ENCODE assay signal across 8 cellular contexts in the genomic region with DNA sequence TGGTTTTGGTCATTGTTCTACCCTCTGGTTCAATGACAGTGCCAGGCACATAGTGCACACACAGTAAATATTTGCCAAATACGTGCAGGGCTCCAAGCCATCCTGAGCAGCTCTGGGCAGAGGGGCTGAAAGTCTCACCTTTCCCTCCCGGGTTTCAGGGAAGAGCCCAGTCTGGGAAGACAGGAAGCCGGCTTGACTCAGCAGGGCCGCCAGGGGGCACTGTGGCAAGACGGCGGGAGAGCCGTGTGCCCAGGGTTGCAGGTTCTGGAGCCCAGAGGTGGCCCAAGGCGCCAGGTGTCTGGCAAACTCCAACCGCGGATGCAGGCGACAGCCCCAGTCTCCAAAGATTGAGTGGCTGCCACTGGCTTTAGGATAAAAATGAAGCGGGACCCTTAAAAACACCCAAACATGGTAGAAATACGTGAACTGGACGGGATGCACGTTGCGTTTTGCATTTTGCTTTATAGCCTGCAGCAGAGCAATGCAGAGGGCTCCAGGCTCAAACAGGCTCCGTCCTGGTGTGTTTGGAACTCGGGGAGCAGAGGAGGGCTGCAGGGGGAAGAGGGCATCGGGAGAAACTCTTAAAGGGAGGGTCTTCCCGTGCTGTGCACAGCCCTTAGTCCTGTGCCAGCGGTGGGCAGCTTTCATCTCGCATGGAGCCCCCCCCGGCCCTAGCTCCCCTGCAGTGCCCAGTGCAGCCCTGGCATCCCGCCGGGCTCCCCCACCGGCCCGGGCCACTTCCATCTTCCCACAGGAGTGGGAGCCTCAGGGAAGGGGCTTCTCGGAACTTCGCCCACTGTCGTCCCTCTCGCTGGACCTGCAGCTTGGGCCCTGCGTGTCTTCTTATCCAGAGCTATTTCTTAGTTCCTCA. TPM values are rescaled to one million over a fixed set of nuclear protein-coding genes. Genes with fewer than 3 reads are reported as not detected.
DNase-seq lines count a peak whose midpoint lies in the region; ATAC-seq and TF ChIP-seq lines count a peak whose summit lies in the region.

No MANE protein-coding gene starts in this region.

- ATAC-seq in GM18873 (IDR thresholded peaks at IDR 0.05; ENCODE audit: low FRiP score, unreplicated experiment) (no peak), HG03342 (IDR thresholded peaks at IDR 0.05; ENCODE audit: unreplicated experiment) (no peak)

- H3K27me3 ChIP-seq in ascending aorta (no peaks in the 10 kb centered on the region), thyroid gland (no peaks in the 10 kb centered on the region)

- DNase-seq in 8988T: peak; percentile 94
- DNase-seq in ELF-1 (ENCODE audit: low read depth, low spot score): peak; percentile 78
- peak; percentile 50 for DNase-seq in NCI-H2029 treated with DMSO at 0.1 percent for 48 hours (lab: John Stamatoyannopoulos, UW)
- DNase-seq in ascending aorta (ENCODE audit: low spot score in 2 of 2): peak in 1 of 2 donors; percentile 34
- DNase-seq in iPS-NIHi7 (ENCODE audit: extremely low spot score): peak; percentile 92
- peak in 1 of 2 donors; percentile 31 for DNase-seq in thyroid gland

- H3K36me3 ChIP-seq in ascending aorta (no peaks in the 10 kb centered on the region), thyroid gland (no peaks in the 10 kb centered on the region)

- H3K4me3 ChIP-seq in ascending aorta: no peak overlapping the region
- no peak overlapping the region for H3K4me3 ChIP-seq in thyroid gland (replicated peaks in 1 of 3)

- H3K4me1 ChIP-seq in ascending aorta: no peaks in the 10 kb centered on the region
- no peaks in the 10 kb centered on the region for H3K4me1 ChIP-seq in thyroid gland

- TF ChIP-seq CTCF in ascending aorta (IDR thresholded peaks at IDR 0.05) (peak; percentile 29 to 76 (median 73)), thyroid gland (IDR thresholded peaks at IDR 0.05) (peak; percentile 10 to 77 (median 36))

- no peak for TF ChIP-seq POLR2A in thyroid gland (IDR thresholded peaks at IDR 0.05)

- no peak overlapping the region for H3K27ac ChIP-seq in ascending aorta
- H3K27ac ChIP-seq in thyroid gland: no peak overlapping the region

- WGBS in thyroid gland, 2 donors: 60 to 66% methylated on average over 25 to 30 of the region's 32 CpGs

- H3K9me3 ChIP-seq in ascending aorta (no peaks in the 10 kb centered on the region), thyroid gland (no peaks in the 10 kb centered on the region)

- intact Hi-C loops in ascending aorta (cut with DNase I): no loop called here
- intact Hi-C loops in thyroid gland (cut with DNase I): no loop called here

RNA-seq across cellular contexts. Expression of a gene that starts 10.7 kb away (rescaled TPM):
- total RNA-seq in ascending aorta (not detected), thyroid gland (not detected)

RNA-seq across cellular contexts. Expression of a gene that starts 18.4 kb away (rescaled TPM):
- not detected for total RNA-seq in ascending aorta
- total RNA-seq in thyroid gland: not detected

RNA-seq across cellular contexts. Expression of a gene that starts 32.0 kb away (rescaled TPM):
- total RNA-seq in ascending aorta (not detected), thyroid gland (not detected)

RNA-seq across cellular contexts. Expression of a gene that starts 42.2 kb away (rescaled TPM):
- total RNA-seq in ascending aorta (not detected), thyroid gland (not detected)

RNA-seq across cellular contexts. Expression of a gene that starts 55.2 kb away (rescaled TPM):
- total RNA-seq in ascending aorta (not detected), thyroid gland (not detected)
